22 cellular contexts compared by ENCODE assay signal in the genomic region with DNA sequence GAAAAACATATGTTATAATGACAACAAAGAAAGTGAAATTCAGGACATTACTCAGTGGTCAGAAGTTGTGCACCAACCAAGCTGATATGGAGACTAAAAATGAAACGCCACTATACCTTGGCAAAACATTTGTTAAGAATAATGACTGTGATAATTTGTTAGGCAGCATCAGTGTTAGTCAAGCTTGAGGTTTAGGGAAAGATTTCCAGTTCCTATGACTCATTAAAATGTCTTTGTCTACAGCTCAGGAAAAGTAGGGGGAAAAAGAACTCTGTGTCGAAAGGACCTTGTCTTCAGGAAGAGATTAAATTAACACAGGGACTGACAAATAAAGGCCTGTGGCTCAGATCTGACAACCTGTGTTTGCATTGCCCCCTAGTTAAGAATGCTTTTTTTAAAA.
A peak's percentile ranks its signal among the peaks of the same experiment; 100 is the strongest.
DNase-seq lines count a peak whose midpoint lies in the region; TF ChIP-seq lines count a peak whose summit lies in the region.
"Had no signal": no experiment of that assay in that cellular context is flagged by ENCODE, and none has a peak within 500 bp of the region (broad histone marks: within the 10 kb centered on the region; RNA-seq: fewer than 3 reads in every experiment).

No MANE protein-coding gene starts in this region.

- H3K9ac ChIP-seq in SK-N-SH: no peak overlapping the region

- H3K27me3 ChIP-seq in SK-N-SH (ENCODE audit: insufficient read depth): no peaks in the 10 kb centered on the region
- H3K27me3 ChIP-seq: adrenal gland, SJCRH30, tibial artery had no signal

- H4K20me1 ChIP-seq in SK-N-SH (ENCODE audit: insufficient read depth): no peaks in the 10 kb centered on the region

- POLR2A ChIA-PET in SK-N-SH (lab: Yijun Ruan, JAX): no interaction called here

- no peaks in the 10 kb centered on the region for H3K9me3 ChIP-seq in SK-N-SH
- H3K9me3 ChIP-seq: adrenal gland, psoas muscle, SJCRH30, tibial artery had no signal

- H3F3A ChIP-seq in SK-N-SH (replicated peaks; ENCODE audit: insufficient read depth): peaks cover 15% of the 10 kb centered on the region

- H3K36me3 ChIP-seq in SK-N-SH (replicated peaks in 1 of 2; ENCODE audit: control insufficient read depth in 1 of 2, insufficient read depth in 2 of 2, low read length in 1 of 2): peaks cover 0 to 3% of the 10 kb centered on the region in 2 experiments
- H3K36me3 ChIP-seq: adrenal gland, SJCRH30, tibial artery had no signal

- no peaks in the 10 kb centered on the region for H3K9me2 ChIP-seq in SK-N-SH

- H2AFZ ChIP-seq in SK-N-SH (ENCODE audit: low read depth): no peak overlapping the region

- H3K4me3 ChIP-seq in SK-N-SH (ENCODE audit: low read depth in 2 of 2, low read length in 1 of 2): no peak overlapping the region
- H3K4me3 ChIP-seq: adrenal gland, psoas muscle, SJCRH30, tibial artery had no signal

- no peak for TF ChIP-seq CTCF in SK-N-SH (IDR thresholded peaks at IDR 0.05)

- CTCF ChIA-PET in SK-N-SH (lab: Yijun Ruan, JAX): no interaction called here

- 0 out of 4 replicates have a peak, but pooled peaks cover 0 to 3% of the 10 kb centered on the region in 2 experiments for H3K4me1 ChIP-seq in SK-N-SH (ENCODE audit: control insufficient read depth in 1 of 2, insufficient read depth in 2 of 2, low read depth in 1 of 2, low read length in 1 of 2)
- H3K4me1 ChIP-seq: adrenal gland, psoas muscle, SJCRH30, tibial artery had no signal

- peak overlapping the region; percentile 29 for H3K4me2 ChIP-seq in SK-N-SH

- H3K79me2 ChIP-seq in SK-N-SH (ENCODE audit: insufficient read depth): no peaks in the 10 kb centered on the region

- TF ChIP-seq RAD21 in SK-N-SH (IDR thresholded peaks at IDR 0.05; ENCODE audit: low read length): no peak

- DNase-seq in HCEC 1CT (peak; percentile 72), SK-N-SH (no peak), fibroblast of gingiva (ENCODE audit: low read depth) (peak; percentile 33), renal cortical epithelial cell (ENCODE audit: low read depth) (peak; percentile 86), NCI-H2171 (lab: John Stamatoyannopoulos, UW) (no peak), NCI-H2107 treated with DMSO at 0.1 percent for 48 hours (lab: John Stamatoyannopoulos, UW; ENCODE audit: unreplicated experiment) (no peak), ureter (ENCODE audit: low spot score) (no peak)
- DNase-seq in stimulated activated CD4-positive, alpha-beta T cell treated with anti-CD3 and anti-CD28 coated beads, Interleukin-12 subunit alpha, Interleukin-12 subunit beta, amount 100 ng/mL, for 4 hours: no peak
- DNase-seq: activated CD4-positive, alpha-beta T cell treated with anti-CD3 and anti-CD28 coated beads for 36 hours; activated effector memory CD4-positive, alpha-beta T cell treated with Interleukin-2 at 50 U/mL for 16 hours; adrenal gland; DMS153; head of caudate nucleus; immature natural killer cell; MV-4-11; naive thymus-derived CD4-positive, alpha-beta T cell; NCI-H187 treated with DMSO at 0.1 percent for 48 hours; NCI-H510A; psoas muscle; SJCRH30; tibial artery had no signal

- peak overlapping the region in 1 of 2 experiments; percentile 45; a peak in 2 of 4 replicates for H3K27ac ChIP-seq in SK-N-SH (ENCODE audit: low read depth in 2 of 2, low read length in 1 of 2)
- H3K27ac ChIP-seq: adrenal gland, C4-2B, psoas muscle, SJCRH30, tibial artery had no signal

- TF ChIP-seq EP300 in SK-N-SH (IDR thresholded peaks at IDR 0.05; ENCODE audit: borderline replicate concordance in 1 of 2, low read depth in 1 of 2, low read length in 1 of 2): peak in 1 of 2 experiments; percentile 69; a peak in 1 of 4 replicates

- WGBS in SK-N-SH (ENCODE audit: low lambda C conversion rate): 10% methylated on average over 2 of the region's 2 CpGs

TF ChIP-seq in SK-N-SH, 30 proteins besides CTCF, POLR2A, EP300 and RAD21:
- no peak for TF ChIP-seq RFX5 (IDR thresholded peaks at IDR 0.05; ENCODE audit: low read length)
- TF ChIP-seq, protein P1, sequence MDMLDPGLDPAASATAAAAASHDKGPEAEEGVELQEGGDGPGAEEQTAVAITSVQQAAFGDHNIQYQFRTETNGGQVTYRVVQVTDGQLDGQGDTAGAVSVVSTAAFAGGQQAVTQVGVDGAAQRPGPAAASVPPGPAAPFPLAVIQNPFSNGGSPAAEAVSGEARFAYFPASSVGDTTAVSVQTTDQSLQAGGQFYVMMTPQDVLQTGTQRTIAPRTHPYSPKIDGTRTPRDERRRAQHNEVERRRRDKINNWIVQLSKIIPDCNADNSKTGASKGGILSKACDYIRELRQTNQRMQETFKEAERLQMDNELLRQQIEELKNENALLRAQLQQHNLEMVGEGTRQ (IDR thresholded peaks at IDR 0.05; ENCODE audit: borderline replicate concordance, low read depth, low read length): no peak
- TF ChIP-seq TCF12 (IDR thresholded peaks at IDR 0.05): peak; percentile 71
- TF ChIP-seq, protein P2, sequence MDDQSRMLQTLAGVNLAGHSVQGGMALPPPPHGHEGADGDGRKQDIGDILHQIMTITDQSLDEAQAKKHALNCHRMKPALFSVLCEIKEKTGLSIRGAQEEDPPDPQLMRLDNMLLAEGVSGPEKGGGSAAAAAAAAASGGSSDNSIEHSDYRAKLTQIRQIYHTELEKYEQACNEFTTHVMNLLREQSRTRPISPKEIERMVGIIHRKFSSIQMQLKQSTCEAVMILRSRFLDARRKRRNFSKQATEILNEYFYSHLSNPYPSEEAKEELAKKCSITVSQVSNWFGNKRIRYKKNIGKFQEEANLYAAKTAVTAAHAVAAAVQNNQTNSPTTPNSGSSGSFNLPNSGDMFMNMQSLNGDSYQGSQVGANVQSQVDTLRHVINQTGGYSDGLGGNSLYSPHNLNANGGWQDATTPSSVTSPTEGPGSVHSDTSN (IDR thresholded peaks at IDR 0.05): peak; percentile 92
- peak; percentile 69; the same call in 1 of the 2 replicates for TF ChIP-seq FOSL2 (IDR thresholded peaks at IDR 0.05; ENCODE audit: borderline replicate concordance, low read depth)
- peak; percentile 42; the same call in 1 of the 2 replicates for TF ChIP-seq NFIC (IDR thresholded peaks at IDR 0.05; ENCODE audit: borderline replicate concordance)
- peak; percentile 73 for TF ChIP-seq JUND (IDR thresholded peaks at IDR 0.05)

Comparison
In these comparisons a context has a peak if more than half of its experiments do, and no peak if none do; other contexts are left out.
1. DNase-seq: peak in HCEC 1CT (single experiment), fibroblast of gingiva (single experiment) and renal cortical epithelial cell (single experiment); none in SK-N-SH (single experiment), NCI-H2171 (single experiment), NCI-H2107 treated with DMSO at 0.1 percent for 48 hours (single experiment), ureter (single experiment) and stimulated activated CD4-positive, alpha-beta T cell treated with anti-CD3 and anti-CD28 coated beads, Interleukin-12 subunit alpha, Interleukin-12 subunit beta, amount 100 ng/mL, for 4 hours (single experiment).